In genomic region chr1:99829269-99829668, GRCh38 we compare ENCODE assay signal across 1 cellular context.
TF ChIP-seq lines count a peak whose summit lies in the region.

No MANE protein-coding gene starts in this region.

TF ChIP-seq in K562, 482 proteins besides CTCF, POLR2A, EP300 and RAD21 (continued from another document):
- TF ChIP-seq BCLAF1 (IDR thresholded peaks at IDR 0.05; ENCODE audit: borderline replicate concordance in 1 of 2, control insufficient read depth in 1 of 2, low read depth in 2 of 2, low read length in 1 of 2) (no peak), ZBTB11 (CRISPR knock-in tag; IDR thresholded peaks at IDR 0.05) (no peak), EZH2 (IDR thresholded peaks at IDR 0.05; ENCODE audit: borderline replicate concordance, low read depth, low read length) (no peak), HNRNPK (IDR thresholded peaks at IDR 0.05; ENCODE audit: low read depth, low read length, poor library complexity, severe bottlenecking) (no peak), ZBTB40 (IDR thresholded peaks at IDR 0.05) (no peak), ZBTB40 (CRISPR knock-in tag; IDR thresholded peaks at IDR 0.05) (no peak)
TF ChIP-seq in K562: peak in this region for 0.
